In genomic region chr1:12406218-12407021, GRCh38 we compare ENCODE assay signal across 9 cellular contexts.
DNase-seq lines count a peak whose midpoint lies in the region; ATAC-seq and TF ChIP-seq lines count a peak whose summit lies in the region.
"Had no signal": no experiment of that assay in that cellular context is flagged by ENCODE, and none has a peak within 500 bp of the region (broad histone marks: within the 10 kb centered on the region; RNA-seq: fewer than 3 reads in every experiment).

No MANE protein-coding gene starts in this region.

- peaks cover 0 to 10% (median 8%) of the 10 kb centered on the region in 4 donors for H3K4me1 Mint-ChIP-seq in CD4-positive, alpha-beta memory T cell

- H3K36me3 Mint-ChIP-seq in CD4-positive, alpha-beta memory T cell: peaks cover 70 to 83% of the 10 kb centered on the region in 2 donors

- H3K4me3 Mint-ChIP-seq in CD4-positive, alpha-beta memory T cell: no peak overlapping the region

- H3K4me1 ChIP-seq in right cardiac atrium (ENCODE audit: control insufficient read depth, insufficient read depth, low read length) (peaks cover 8% of the 10 kb centered on the region), sigmoid colon (peaks cover 0 to 56% (median 54%) of the 10 kb centered on the region in 4 donors), smooth muscle cell (ENCODE audit: low read depth) (peaks cover 33% of the 10 kb centered on the region)
- no peaks in the 10 kb centered on the region for H3K4me1 ChIP-seq in CD4-positive, alpha-beta memory T cell (ENCODE audit: insufficient read depth, low read length)

- H3K9me3 ChIP-seq in right cardiac atrium (ENCODE audit: control insufficient read depth, low read length) (no peaks in the 10 kb centered on the region), sigmoid colon (no peaks in the 10 kb centered on the region), smooth muscle cell (replicated peaks; ENCODE audit: low read depth) (no peaks in the 10 kb centered on the region)
- no peaks in the 10 kb centered on the region for H3K9me3 ChIP-seq in CD4-positive, alpha-beta memory T cell (ENCODE audit: control insufficient read depth in 1 of 2, low read length in 2 of 2)

- in situ Hi-C loops in astrocyte of the spinal cord (cut with HindIII; ENCODE audit: low sequenced_read_pairs): no loop called here

- no peak for TF ChIP-seq EP300 in sigmoid colon (IDR thresholded peaks at IDR 0.05)

- H3K27me3 ChIP-seq in right cardiac atrium (ENCODE audit: control insufficient read depth, insufficient read depth): no peaks in the 10 kb centered on the region
- no peaks in the 10 kb centered on the region for H3K27me3 ChIP-seq in sigmoid colon
- no peaks in the 10 kb centered on the region for H3K27me3 ChIP-seq in smooth muscle cell (ENCODE audit: low read depth)
- H3K27me3 ChIP-seq in CD4-positive, alpha-beta memory T cell (ENCODE audit: insufficient read depth, low read length): no peaks in the 10 kb centered on the region

- H3K27me3 Mint-ChIP-seq in CD4-positive, alpha-beta memory T cell: no peaks in the 10 kb centered on the region

- no peaks in the 10 kb centered on the region for H4K20me1 ChIP-seq in smooth muscle cell (ENCODE audit: low read depth)

- 37% methylated on average over 8 of the region's 8 CpGs for WGBS in right cardiac atrium
- WGBS in sigmoid colon, 2 donors: 45 to 60% methylated on average over 8 of the region's 8 CpGs
- WGBS in smooth muscle cell (ENCODE audit: low lambda C conversion rate): 57% methylated on average over 8 of the region's 8 CpGs

- peaks cover 4% of the 10 kb centered on the region for H3F3A ChIP-seq in smooth muscle cell (ENCODE audit: low read depth)

- POLR2A ChIA-PET in RWPE1 (lab: Yijun Ruan, JAX; ENCODE audit: low non-redundant PET): no interaction called here
- POLR2A ChIA-PET in CD4-positive, alpha-beta memory T cell (lab: Charles Lee; ENCODE audit: partially characterized antibody): interaction anchor here (1.3 to 2.3 kb wide), 2 partner anchors 21 to 104 kb away, joined by 5 to 15 read pairs; no protein-coding TSS in a partner anchor

- H3K36me3 ChIP-seq in sigmoid colon: peaks cover 0 to 29% (median 11%) of the 10 kb centered on the region in 4 donors
- peaks cover 9% of the 10 kb centered on the region for H3K36me3 ChIP-seq in smooth muscle cell (ENCODE audit: low read depth)
- peaks cover 33% of the 10 kb centered on the region for H3K36me3 ChIP-seq in CD4-positive, alpha-beta memory T cell (ENCODE audit: insufficient read depth, low read length)

- no peak overlapping the region for H3K4me2 ChIP-seq in smooth muscle cell

- peak overlapping the region; percentile 55 for H3K27ac ChIP-seq in right cardiac atrium (ENCODE audit: low read length)
- H3K27ac ChIP-seq in sigmoid colon: peak overlapping the region; percentile 75 to 82 (median 80)
- no peak overlapping the region for H3K27ac ChIP-seq in smooth muscle cell (ENCODE audit: low read depth)
- no peak overlapping the region for H3K27ac ChIP-seq in RWPE1
- H3K27ac ChIP-seq in CD4-positive, alpha-beta memory T cell (ENCODE audit: low read depth, low read length): no peak overlapping the region

- H3K9me3 Mint-ChIP-seq in CD4-positive, alpha-beta memory T cell: peaks cover 0 to 9% (median 8%) of the 10 kb centered on the region in 8 donors

- intact Hi-C loops in right cardiac atrium (cut with DNase I): loop anchor here in 1 of 4 donors (5.0 kb wide), 1 partner anchor 211 kb away; the partner anchor contains the start of gene DHRS3
- intact Hi-C loops in sigmoid colon (cut with DNase I): loop anchor here (1.0 to 5.0 kb wide), 3 partner anchors 54 to 213 kb away; no protein-coding TSS in a partner anchor
- intact Hi-C loops in CD4-positive, alpha-beta memory T cell (cut with micrococcal nuclease): loop anchor here (1.0 to 5.0 kb wide), 4 partner anchors 42 to 253 kb away; no protein-coding TSS in a partner anchor

- TF ChIP-seq POLR2A in sigmoid colon (IDR thresholded peaks at IDR 0.05): no peak

- H3K9ac ChIP-seq in smooth muscle cell (ENCODE audit: low read depth): no peak overlapping the region

- no peak overlapping the region for H3K4me3 ChIP-seq in astrocyte of the spinal cord (ENCODE audit: low read depth, low read length)
- H3K4me3 ChIP-seq in right cardiac atrium (ENCODE audit: low read length): no peak overlapping the region
- H3K4me3 ChIP-seq in sigmoid colon: no peak overlapping the region
- no peak overlapping the region for H3K4me3 ChIP-seq in smooth muscle cell
- H3K4me3 ChIP-seq in CD4-positive, alpha-beta memory T cell (ENCODE audit: low read length in 2 of 2): no peak overlapping the region

- DNase-seq in H4 (ENCODE audit: low spot score) (peak; percentile 32), astrocyte of the spinal cord (ENCODE audit: low read depth, low spot score) (peak; percentile 26), right cardiac atrium (no peak), sigmoid colon (no peak), smooth muscle cell (lab: John Stamatoyannopoulos, UW; ENCODE audit: unreplicated experiment) (no peak), RWPE1 (ENCODE audit: low spot score) (no peak)
- no peak for DNase-seq in stimulated activated CD4-positive, alpha-beta T cell treated with anti-CD3 and anti-CD28 coated beads, Interleukin-15, amount 100 ng/mL, for 24 hours
- DNase-seq in CD4-positive, alpha-beta memory T cell: no peak
- DNase-seq: DMS79 treated with DMSO at 0.1 percent for 48 hours had no signal

- H3K79me2 ChIP-seq in smooth muscle cell (ENCODE audit: low read depth): no peaks in the 10 kb centered on the region

- TF ChIP-seq CTCF in astrocyte of the spinal cord (IDR thresholded peaks at IDR 0.05; ENCODE audit: low read depth, low read length) (no peak), sigmoid colon (IDR thresholded peaks at IDR 0.05) (no peak), smooth muscle cell (IDR thresholded peaks at IDR 0.05; ENCODE audit: borderline replicate concordance, insufficient read depth, poor library complexity, severe bottlenecking) (no peak), RWPE1 (conservative IDR thresholded peaks at IDR 0.05; ENCODE audit: low read depth) (no peak)

- peak; percentile 83 to 90 for ATAC-seq in right cardiac atrium

- CTCF ChIA-PET in RWPE1 (lab: Yijun Ruan, JAX): no interaction called here
- CTCF ChIA-PET in CD4-positive, alpha-beta memory T cell (lab: Charles Lee; ENCODE audit: partially characterized antibody): interaction anchor here (0.9 to 3.5 kb wide), 11 partner anchors 11 to 252 kb away, joined by 3 to 28 read pairs (median 5); partner anchors contain the start of gene DHRS3

- no peak overlapping the region for H2AFZ ChIP-seq in smooth muscle cell (ENCODE audit: low read depth)

- peak overlapping the region in 2 of 7 donors; percentile 19 to 51 for H3K27ac Mint-ChIP-seq in CD4-positive, alpha-beta memory T cell

Comparison
In these comparisons a context has a peak if more than half of its experiments do, and no peak if none do; other contexts are left out.
1. DNase-seq: peak in H4 (single experiment) and astrocyte of the spinal cord (single experiment); none in right cardiac atrium (0 of 3), sigmoid colon (single experiment), smooth muscle cell (single experiment), RWPE1 (single experiment), stimulated activated CD4-positive, alpha-beta T cell treated with anti-CD3 and anti-CD28 coated beads, Interleukin-15, amount 100 ng/mL, for 24 hours (single experiment) and CD4-positive, alpha-beta memory T cell (0 of 5).
2. H3K27ac ChIP-seq: peak in right cardiac atrium (single experiment) and sigmoid colon (4 of 4); none in smooth muscle cell (single experiment), RWPE1 (single experiment) and CD4-positive, alpha-beta memory T cell (single experiment).